ENCODE assay signal across 7 cellular contexts in the genomic region with DNA sequence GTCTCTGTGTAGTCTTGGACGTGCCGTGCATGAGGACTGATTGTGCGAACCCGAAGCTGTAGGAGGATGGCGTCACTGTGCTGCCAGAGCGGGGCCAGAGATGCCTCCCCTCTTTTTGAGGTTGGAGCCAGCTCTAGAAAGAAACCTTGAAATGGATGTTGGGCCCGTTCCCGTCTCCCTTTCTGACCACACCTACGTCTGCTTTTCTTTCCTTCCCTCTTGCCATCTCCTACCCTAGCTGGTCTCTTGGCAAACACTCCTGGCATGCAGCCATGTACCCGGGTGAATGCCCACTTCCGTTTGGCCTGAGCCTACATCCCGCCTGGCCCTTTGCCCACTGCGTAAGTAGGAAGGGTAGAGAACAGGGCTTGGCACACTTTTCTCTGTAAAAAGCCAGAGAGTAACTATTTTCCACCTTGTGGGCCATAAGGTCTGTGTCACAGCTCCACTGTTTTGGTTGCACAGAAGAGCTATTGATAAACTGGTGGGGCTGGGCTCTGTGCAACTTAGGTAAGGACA. TPM values are rescaled to one million over a fixed set of nuclear protein-coding genes. Genes with fewer than 3 reads are reported as not detected.
A peak's percentile ranks its signal among the peaks of the same experiment; 100 is the strongest.
DNase-seq lines count a peak whose midpoint lies in the region; ATAC-seq and FAIRE-seq lines count a peak whose summit lies in the region.

No MANE protein-coding gene starts in this region.

- DNase-seq in NCI-H2196 treated with DMSO at 0.1 percent for 48 hours (lab: John Stamatoyannopoulos, UW; ENCODE audit: unreplicated experiment): peak; percentile 89
- DNase-seq in dermis blood vessel endothelial cell: peak; percentile 75
- DNase-seq in lung microvascular endothelial cell (ENCODE audit: low read depth in 2 of 2): peak; percentile 48 to 60
- DNase-seq in urothelium cell line (ENCODE audit: low spot score): peak; percentile 81
- DNase-seq in cerebellar nuclear complex (lab: John Stamatoyannopoulos, UW): no peak

- no peak for FAIRE-seq in urothelium cell line (lab: Jason Lieb, UNC)

- no peak for ATAC-seq in HG02973 (IDR thresholded peaks at IDR 0.05; ENCODE audit: unreplicated experiment)
- no peak for ATAC-seq in GM21381 (IDR thresholded peaks at IDR 0.05; ENCODE audit: unreplicated experiment)

RNA-seq across cellular contexts. Expression of gene SH3BP4, which starts 37.4 kb away (rescaled TPM):
- total RNA-seq in dermis blood vessel endothelial cell (35.4 and 42.3 TPM in 2 replicates), lung microvascular endothelial cell (18.1 and 20.2 TPM in 2 replicates)

Comparison
In these comparisons a context has a peak if more than half of its experiments do, and no peak if none do; other contexts are left out.
1. DNase-seq: peak in NCI-H2196 treated with DMSO at 0.1 percent for 48 hours (single experiment), dermis blood vessel endothelial cell (single experiment), lung microvascular endothelial cell (2 of 2) and urothelium cell line (single experiment); none in cerebellar nuclear complex (0 of 2).